In genomic region chr13:74129500-74130144, GRCh38 we compare ENCODE assay signal across 10 cellular contexts. TPM values are rescaled to one million over a fixed set of nuclear protein-coding genes. Genes with fewer than 3 reads are reported as not detected.
DNase-seq lines count a peak whose midpoint lies in the region; ATAC-seq, FAIRE-seq and TF ChIP-seq lines count a peak whose summit lies in the region.
"Had no signal": no experiment of that assay in that cellular context is flagged by ENCODE, and none has a peak within 500 bp of the region (broad histone marks: within the 10 kb centered on the region; RNA-seq: fewer than 3 reads in every experiment).

No MANE protein-coding gene starts in this region.

- intact Hi-C loops in kidney (cut with DNase I) = no loop called here

- H3K4me1 Mint-ChIP-seq in activated CD8-positive, alpha-beta T cell treated with anti-CD3 and anti-CD28 coated beads, Interleukin-2, amount 10 ng/mL, durations not matched to agents 7 days and 5 days (ENCODE audit: low read depth) = peaks cover 47% of the 10 kb centered on the region

- peak; percentile 16 for DNase-seq in stimulated activated CD4-positive, alpha-beta T cell treated with anti-CD3 and anti-CD28 coated beads, Interleukin-4, amount 100 ng/mL, for 24 hours
- DNase-seq in stimulated activated CD4-positive, alpha-beta T cell treated with anti-CD3 and anti-CD28 coated beads, Interleukin-12 subunit alpha, Interleukin-12 subunit beta, amount 100 ng/mL, for 4 hours = no peak
- peak; percentile 40 for DNase-seq in activated CD8-positive, alpha-beta T cell treated with anti-CD3 and anti-CD28 coated beads, Interleukin-2, amount 10 ng/mL, durations not matched to agents 7 days and 5 days
- no peak for DNase-seq in kidney
- no peak for DNase-seq in NCI-H774 (lab: John Stamatoyannopoulos, UW)
- DNase-seq in putamen (ENCODE audit: low spot score) = no peak
- DNase-seq: cortex of kidney had no signal

- H3K4me3 Mint-ChIP-seq in activated CD8-positive, alpha-beta T cell treated with anti-CD3 and anti-CD28 coated beads, Interleukin-2, amount 10 ng/mL, durations not matched to agents 7 days and 5 days = peak overlapping the region; percentile 62

- H3K4me3 ChIP-seq in kidney (ENCODE audit: low read length in 2 of 2) = no peak overlapping the region

- H3K27ac Mint-ChIP-seq in activated CD8-positive, alpha-beta T cell treated with anti-CD3 and anti-CD28 coated beads, Interleukin-2, amount 10 ng/mL, durations not matched to agents 7 days and 5 days = peak overlapping the region; percentile 91

- no peak for TF ChIP-seq CTCF in kidney (IDR thresholded peaks at IDR 0.05; ENCODE audit: borderline replicate concordance, extremely low read depth, insufficient read depth)

- no peaks in the 10 kb centered on the region for H3K36me3 ChIP-seq in kidney (ENCODE audit: control insufficient read depth in 1 of 2, insufficient read depth in 2 of 2, low read length in 2 of 2)

- no peaks in the 10 kb centered on the region for H3K27me3 Mint-ChIP-seq in activated CD8-positive, alpha-beta T cell treated with anti-CD3 and anti-CD28 coated beads, Interleukin-2, amount 10 ng/mL, durations not matched to agents 7 days and 5 days (ENCODE audit: low read depth)

- H3K9me3 ChIP-seq in kidney (ENCODE audit: control insufficient read depth in 1 of 2, low read length in 2 of 2) = no peaks in the 10 kb centered on the region

- ATAC-seq in activated CD8-positive, alpha-beta T cell treated with anti-CD3 and anti-CD28 coated beads, Interleukin-2, amount 10 ng/mL, durations not matched to agents 7 days and 5 days = no peak
- ATAC-seq in HG03139 (IDR thresholded peaks at IDR 0.05; ENCODE audit: unreplicated experiment) = no peak
- ATAC-seq in GM21619 (IDR thresholded peaks at IDR 0.05; ENCODE audit: unreplicated experiment) = no peak

- H3K36me3 Mint-ChIP-seq in activated CD8-positive, alpha-beta T cell treated with anti-CD3 and anti-CD28 coated beads, Interleukin-2, amount 10 ng/mL, durations not matched to agents 7 days and 5 days (ENCODE audit: low read depth) = peaks cover 4% of the 10 kb centered on the region

- FAIRE-seq in kidney (lab: Jason Lieb, UNC) = no peak
- FAIRE-seq: H1 had no signal

- POLR2A ChIA-PET in activated CD8-positive, alpha-beta T cell treated with anti-CD3 and anti-CD28 coated beads, Interleukin-2, amount 10 ng/mL, durations not matched to agents 7 days and 5 days (lab: Charles Lee) = interaction anchor here (0.7 to 1.7 kb wide), 3 partner anchors 103 to 294 kb away, joined by 4 read pairs; no protein-coding TSS in a partner anchor

- no peaks in the 10 kb centered on the region for H3K9me3 Mint-ChIP-seq in activated CD8-positive, alpha-beta T cell treated with anti-CD3 and anti-CD28 coated beads, Interleukin-2, amount 10 ng/mL, durations not matched to agents 7 days and 5 days (ENCODE audit: insufficient read depth)

- CTCF ChIA-PET in activated CD8-positive, alpha-beta T cell treated with anti-CD3 and anti-CD28 coated beads, Interleukin-2, amount 10 ng/mL, durations not matched to agents 7 days and 5 days (lab: Charles Lee) = interaction anchor here (0.7 to 15.3 kb wide), 3 partner anchors 49 to 158 kb away, joined by 3 to 134 read pairs (median 3); no protein-coding TSS in a partner anchor

- H3K27ac ChIP-seq in kidney (ENCODE audit: low read depth in 2 of 2, low read length in 2 of 2) = peak overlapping the region; percentile 18 to 45

- H3K4me1 ChIP-seq in kidney (ENCODE audit: control insufficient read depth in 1 of 2, insufficient read depth in 1 of 2, low read depth in 1 of 2, low read length in 2 of 2) = peaks cover 13 to 25% of the 10 kb centered on the region in 2 donors

- peak overlapping the region in 1 of 2 donors; percentile 28 for H3K9ac ChIP-seq in kidney (ENCODE audit: low read length in 2 of 2)

RNA-seq across cellular contexts. Expression of gene KLF12, which starts 4.6 kb away (rescaled TPM):
- total RNA-seq in activated CD8-positive, alpha-beta T cell treated with anti-CD3 and anti-CD28 coated beads, Interleukin-2, amount 10 ng/mL, durations not matched to agents 7 days and 5 days = 10 to 100 TPM; 24.6 to 26.3 TPM
- total RNA-seq in kidney = 22.0 TPM
- polyA plus RNA-seq in kidney (ENCODE audit: insufficient read depth, low read depth, low replicate concordance) = 2.6 TPM

Comparison
In these comparisons a context has a peak if more than half of its experiments do, and no peak if none do; other contexts are left out.
1. DNase-seq: peak in stimulated activated CD4-positive, alpha-beta T cell treated with anti-CD3 and anti-CD28 coated beads, Interleukin-4, amount 100 ng/mL, for 24 hours (single experiment) and activated CD8-positive, alpha-beta T cell treated with anti-CD3 and anti-CD28 coated beads, Interleukin-2, amount 10 ng/mL, durations not matched to agents 7 days and 5 days (single experiment); none in stimulated activated CD4-positive, alpha-beta T cell treated with anti-CD3 and anti-CD28 coated beads, Interleukin-12 subunit alpha, Interleukin-12 subunit beta, amount 100 ng/mL, for 4 hours (single experiment), kidney (single experiment), NCI-H774 (single experiment) and putamen (single experiment).